8 cellular contexts compared by ENCODE assay signal in the genomic region with DNA sequence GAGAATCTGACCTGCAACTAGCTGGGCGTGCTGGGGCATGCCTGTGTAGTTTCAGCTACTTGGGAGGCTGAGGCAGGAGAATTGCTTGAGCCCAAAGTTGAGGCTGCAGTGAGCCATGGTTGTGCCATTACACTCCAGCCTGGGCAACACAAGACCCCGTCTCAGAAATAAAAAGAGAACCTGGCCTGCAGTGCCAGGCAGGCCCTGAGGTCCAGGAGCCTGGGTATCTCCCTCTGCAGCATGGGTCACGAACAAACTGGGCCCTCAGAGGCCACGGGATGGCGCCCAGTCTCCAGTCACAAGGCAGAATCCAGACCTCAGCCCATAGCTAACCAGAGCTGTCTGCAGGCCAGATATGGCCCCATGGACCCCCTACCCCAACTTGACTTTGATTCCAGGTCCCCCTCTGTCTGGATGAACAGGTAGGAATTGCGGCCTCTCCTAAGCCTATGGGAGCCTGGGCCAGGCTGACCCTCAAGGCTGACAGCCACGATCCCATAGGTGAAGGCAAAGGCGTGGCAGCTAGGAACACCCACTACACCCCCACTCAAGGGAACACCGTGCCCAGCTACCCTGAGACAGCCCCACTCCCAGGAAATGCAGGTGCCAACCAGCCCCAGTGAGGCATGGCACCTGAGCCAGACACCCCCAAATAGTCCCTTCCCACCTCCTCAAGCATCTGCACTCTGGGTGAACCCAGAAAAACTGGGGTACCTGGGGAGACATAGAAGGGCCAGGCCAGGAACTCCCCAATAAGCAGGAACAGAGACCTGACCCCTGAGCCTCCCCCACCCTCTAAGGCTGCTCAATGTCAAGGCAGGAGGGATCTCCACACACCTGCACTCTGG. TPM values are rescaled to one million over a fixed set of nuclear protein-coding genes. Genes with fewer than 3 reads are reported as not detected.
DNase-seq lines count a peak whose midpoint lies in the region; ATAC-seq and TF ChIP-seq lines count a peak whose summit lies in the region.

No MANE protein-coding gene starts in this region.

- H3K9me3 Mint-ChIP-seq in activated naive CD8-positive, alpha-beta T cell (ENCODE audit: low read depth): no peaks in the 10 kb centered on the region

- peaks cover 41 to 44% (median 42%) of the 10 kb centered on the region in 3 donors for H3K36me3 ChIP-seq in skeletal muscle tissue (ENCODE audit: control insufficient read depth in 3 of 3, insufficient read depth in 3 of 3, low read length in 3 of 3)

- TF ChIP-seq CTCF in GM10248 (IDR thresholded peaks at IDR 0.05; ENCODE audit: control extremely low read depth, extremely low read depth, low read depth, missing control alignments): peak; percentile 34

- H3K27me3 ChIP-seq in skeletal muscle tissue (ENCODE audit: control insufficient read depth in 3 of 3, insufficient read depth in 3 of 3, low read length in 3 of 3): no peaks in the 10 kb centered on the region

- H3K27ac ChIP-seq in skeletal muscle tissue (ENCODE audit: low read depth, low read length): peak overlapping the region; percentile 60

- no peaks in the 10 kb centered on the region for H3K27me3 Mint-ChIP-seq in activated naive CD8-positive, alpha-beta T cell

- intact Hi-C loops in left ventricle myocardium superior (cut with micrococcal nuclease): no loop called here

- peaks cover 25% of the 10 kb centered on the region for H3K36me3 Mint-ChIP-seq in activated naive CD8-positive, alpha-beta T cell

- H3K4me3 ChIP-seq in skeletal muscle tissue (ENCODE audit: low read length in 3 of 3): peak overlapping the region; percentile 31 to 93 (median 36)

- peaks cover 19% of the 10 kb centered on the region for H3K4me1 Mint-ChIP-seq in activated naive CD8-positive, alpha-beta T cell (ENCODE audit: low read depth)

- CTCF ChIA-PET in GM10248 (lab: Yijun Ruan, JAX): interaction anchor here (0.8 to 2.8 kb wide), 6 partner anchors 10 to 152 kb away, joined by 3 to 12 read pairs (median 6); no protein-coding TSS in a partner anchor

- no peaks in the 10 kb centered on the region for H3K9me3 ChIP-seq in skeletal muscle tissue (ENCODE audit: control insufficient read depth in 3 of 3, low read length in 3 of 3)

- H3K4me1 ChIP-seq in skeletal muscle tissue (ENCODE audit: control insufficient read depth in 3 of 3, insufficient read depth in 3 of 3, low read length in 3 of 3): peaks cover 13 to 33% (median 27%) of the 10 kb centered on the region in 3 donors

- DNase-seq in GM10248 (ENCODE audit: extremely low spot score) (no peak), NOMO-1 treated with DMSO at 0.1 percent for 48 hours (lab: John Stamatoyannopoulos, UW; ENCODE audit: unreplicated experiment) (peak; percentile 84), left ventricle myocardium superior (peak; percentile 72)
- DNase-seq in NK-92 treated with Interleukin-12 subunit alpha and Interleukin-12 subunit beta, amount 100 ng/mL, for 24 hours (lab: John Stamatoyannopoulos, UW): no peak

- H3K4me3 Mint-ChIP-seq in activated naive CD8-positive, alpha-beta T cell: peak overlapping the region; percentile 99

- peak overlapping the region; percentile 93 for H3K27ac Mint-ChIP-seq in activated naive CD8-positive, alpha-beta T cell

- peak overlapping the region in 2 of 3 donors; percentile 32 to 100 for H3K9ac ChIP-seq in skeletal muscle tissue (ENCODE audit: low read depth in 1 of 3, low read length in 3 of 3)

- ATAC-seq in left ventricle myocardium superior: peak; percentile 25
- no peak for ATAC-seq in HG03442 (IDR thresholded peaks at IDR 0.05; ENCODE audit: unreplicated experiment)
- ATAC-seq in HG03460 (IDR thresholded peaks at IDR 0.05; ENCODE audit: unreplicated experiment): no peak

- POLR2A ChIA-PET in GM10248 (lab: Yijun Ruan, JAX): interaction anchor here (0.5 to 3.3 kb wide), 11 partner anchors 9 to 179 kb away, joined by 3 to 23 read pairs (median 4); no protein-coding TSS in a partner anchor

RNA-seq across cellular contexts. Expression of a gene that starts 4.0 kb away (rescaled TPM):
- 724 TPM for total RNA-seq in left ventricle myocardium superior
- total RNA-seq in skeletal muscle tissue: 779 TPM

RNA-seq across cellular contexts. Expression of a gene that starts 12.8 kb away (rescaled TPM):
- total RNA-seq in left ventricle myocardium superior (6.7 TPM), skeletal muscle tissue (2.6 TPM)

Comparison
In these comparisons a context has a peak if more than half of its experiments do, and no peak if none do; other contexts are left out.
1. DNase-seq: peak in NOMO-1 treated with DMSO at 0.1 percent for 48 hours (single experiment) and left ventricle myocardium superior (single experiment); none in GM10248 (single experiment) and NK-92 treated with Interleukin-12 subunit alpha and Interleukin-12 subunit beta, amount 100 ng/mL, for 24 hours (single experiment).